Comparison of ENCODE assay signal across 22 cellular contexts in the genomic region with DNA sequence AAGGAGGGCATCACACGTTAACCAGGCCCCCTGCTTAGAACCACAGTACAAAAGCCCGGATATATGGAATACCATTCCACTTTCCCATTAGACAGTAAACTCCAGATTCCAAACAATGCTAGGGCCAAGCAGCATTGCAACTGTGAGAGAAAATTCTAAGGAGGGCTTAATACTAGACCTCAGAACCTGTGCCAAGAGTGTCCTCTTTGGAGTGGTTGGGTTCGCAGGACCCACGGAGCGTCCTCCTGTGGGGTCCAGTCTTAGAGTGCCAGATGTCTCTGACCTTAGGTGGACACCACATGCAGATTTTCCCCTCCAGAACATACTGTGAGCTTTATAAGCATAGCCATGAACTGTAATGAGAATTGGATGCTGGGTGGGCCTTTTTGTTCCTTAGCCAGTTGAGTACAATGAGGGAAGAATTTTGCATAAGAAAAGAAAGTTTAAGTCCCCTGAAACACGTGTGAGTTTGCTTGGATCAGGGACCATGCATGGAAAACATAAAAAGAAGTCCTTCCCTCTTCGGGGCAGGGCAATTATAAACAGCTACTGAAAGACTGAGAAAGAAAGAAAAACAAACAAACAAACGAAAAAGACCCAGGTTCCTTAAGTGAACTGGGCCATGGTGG.
DNase-seq lines count a peak whose midpoint lies in the region; FAIRE-seq and TF ChIP-seq lines count a peak whose summit lies in the region.
"Had no signal": no experiment of that assay in that cellular context is flagged by ENCODE, and none has a peak within 500 bp of the region (broad histone marks: within the 10 kb centered on the region; RNA-seq: fewer than 3 reads in every experiment).

No MANE protein-coding gene starts in this region.

- H2AFZ ChIP-seq in H1 (ENCODE audit: low read length) = no peak overlapping the region

- peak overlapping the region; percentile 40; the same call in 1 of the 2 replicates for H3K18ac ChIP-seq in H1 (ENCODE audit: extremely low read depth, low read length)

- peak overlapping the region; percentile 86 for H3K27ac Mint-ChIP-seq in Caco-2 (ENCODE audit: unreplicated experiment)
- no peak overlapping the region for H3K27ac Mint-ChIP-seq in activated CD4-positive, alpha-beta T cell treated with anti-CD3 and anti-CD28 coated beads, Interleukin-2, amount 10 ng/mL, durations not matched to agents 24 days and 14 days

- no peaks in the 10 kb centered on the region for H3K36me3 Mint-ChIP-seq in Caco-2 (ENCODE audit: insufficient read depth, unreplicated experiment)
- H3K36me3 Mint-ChIP-seq in activated CD4-positive, alpha-beta T cell treated with anti-CD3 and anti-CD28 coated beads, Interleukin-2, amount 10 ng/mL, durations not matched to agents 24 days and 14 days (ENCODE audit: low read depth) = no peaks in the 10 kb centered on the region

- H3K4me1 ChIP-seq in Caco-2 (peaks cover 8% of the 10 kb centered on the region; the same call in 1 of the 2 replicates), HUES48 (ENCODE audit: control insufficient read depth, insufficient read depth, low read length) (peaks cover 41% of the 10 kb centered on the region), H1 (replicated peaks in 1 of 4; ENCODE audit: control insufficient read depth in 3 of 4, insufficient read depth in 4 of 4, low read length in 3 of 4) (peaks cover 3 to 15% (median 6%) of the 10 kb centered on the region in 4 experiments; a peak in 5 of 7 replicates), iPS-20b (ENCODE audit: insufficient read depth, low read length) (peaks cover 37% of the 10 kb centered on the region)
- H3K4me1 ChIP-seq: BE2C had no signal

- H4K8ac ChIP-seq in H1 (ENCODE audit: extremely low read depth, insufficient read depth, low read length) = no peak overlapping the region

- peaks cover 10% of the 10 kb centered on the region for H3K4me1 Mint-ChIP-seq in Caco-2 (ENCODE audit: low read depth, unreplicated experiment)
- H3K4me1 Mint-ChIP-seq in activated CD4-positive, alpha-beta T cell treated with anti-CD3 and anti-CD28 coated beads, Interleukin-2, amount 10 ng/mL, durations not matched to agents 24 days and 14 days = no peaks in the 10 kb centered on the region

- H3K4me3 ChIP-seq in Caco-2 (ENCODE audit: low read depth, low read length) = no peak overlapping the region
- no peak overlapping the region for H3K4me3 ChIP-seq in HUES48 (ENCODE audit: low read depth, low read length)
- H3K4me3 ChIP-seq in H1 (ENCODE audit: extremely low read depth in 1 of 4, insufficient read depth in 2 of 4, low read depth in 3 of 4, low read length in 4 of 4) = peak overlapping the region in 1 of 4 experiments; percentile 11; a peak in 1 of 8 replicates
- 0 out of 2 replicates have a peak overlapping the region, but pooled peaks have one; percentile 23 for H3K4me3 ChIP-seq in iPS-20b (ENCODE audit: low read length)

- no peak for DNase-seq in Caco-2
- DNase-seq in H1 (ENCODE audit: low read depth in 1 of 2, low spot score in 2 of 2) = no peak
- DNase-seq in GM19240 (ENCODE audit: insufficient read length, low spot score) = no peak
- DNase-seq in activated CD4-positive, alpha-beta T cell treated with anti-CD3 and anti-CD28 coated beads, Interleukin-2, amount 10 ng/mL, durations not matched to agents 24 days and 14 days = no peak
- no peak for DNase-seq in activated T-cell treated with anti-CD3 and anti-CD28 coated beads for 4 hours
- DNase-seq in T-helper 1 cell = no peak
- DNase-seq: BE2C, EL, IMR-90, MV-4-11, NCI-H1417, NCI-H1694 treated with DMSO at 0.1 percent for 48 hours, NCI-H2081 treated with DMSO at 0.1 percent for 48 hours, NCI-H2171 treated with DMSO at 0.1 percent for 48 hours, NCI-H524 treated with DMSO at 0.1 percent for 48 hours, NCI-H82, PC-3, Right ventricle myocardium superior had no signal

- no peaks in the 10 kb centered on the region for H4K20me1 ChIP-seq in H1 (replicated peaks in 1 of 2; ENCODE audit: control insufficient read depth in 1 of 2, insufficient read depth in 2 of 2, low read length in 2 of 2)

- peak overlapping the region; percentile 9; the same call in 1 of the 2 replicates for H2BK20ac ChIP-seq in H1 (ENCODE audit: low read length)

- no peaks in the 10 kb centered on the region for H3K79me1 ChIP-seq in H1 (ENCODE audit: low read depth, low read length)

- H3K27me3 Mint-ChIP-seq in Caco-2 (ENCODE audit: insufficient read depth, unreplicated experiment) = no peaks in the 10 kb centered on the region
- H3K27me3 Mint-ChIP-seq in activated CD4-positive, alpha-beta T cell treated with anti-CD3 and anti-CD28 coated beads, Interleukin-2, amount 10 ng/mL, durations not matched to agents 24 days and 14 days = no peaks in the 10 kb centered on the region

- H3K56ac ChIP-seq in H1 (replicated peaks; ENCODE audit: insufficient read length, low read depth, low read length) = no peak overlapping the region

- H3K9me3 Mint-ChIP-seq in Caco-2 (ENCODE audit: unreplicated experiment) = peaks cover 9% of the 10 kb centered on the region
- H3K9me3 Mint-ChIP-seq in activated CD4-positive, alpha-beta T cell treated with anti-CD3 and anti-CD28 coated beads, Interleukin-2, amount 10 ng/mL, durations not matched to agents 24 days and 14 days = no peaks in the 10 kb centered on the region

- H3K27me3 ChIP-seq in Caco-2 (replicated peaks; ENCODE audit: control insufficient read depth, insufficient read depth, low read length) (no peaks in the 10 kb centered on the region), HUES48 (ENCODE audit: control insufficient read depth, insufficient read depth, low read length) (no peaks in the 10 kb centered on the region), H1 (replicated peaks in 1 of 4; ENCODE audit: control insufficient read depth in 3 of 4, extremely low read depth in 1 of 4, insufficient read depth in 3 of 4, low read length in 3 of 4) (no peaks in the 10 kb centered on the region), iPS-20b (ENCODE audit: insufficient read depth, low read length) (no peaks in the 10 kb centered on the region)
- H3K27me3 ChIP-seq: BE2C had no signal

- 54% methylated on average over 8 of the region's 8 CpGs; no CpG with 5 or more reads in 1 of the 2 experiments for whole genome bisulfite sequencing in H1 (ENCODE audit: extremely low coverage in 1 of 2, insufficient coverage in 1 of 2, insufficient read length in 1 of 2, insufficient replicate concordance in 2 of 2, low coverage in 1 of 2, low lambda C conversion rate in 2 of 2, missing lambda C conversion rate in 1 of 2), 2 experiments

- intact Hi-C loops in Caco-2 (cut with micrococcal nuclease; ENCODE audit: unreplicated experiment) = no loop called here
- intact Hi-C loops in activated CD4-positive, alpha-beta T cell treated with anti-CD3 and anti-CD28 coated beads, Interleukin-2, amount 10 ng/mL, durations not matched to agents 24 days and 14 days (cut with micrococcal nuclease) = no loop called here

- peak overlapping the region; percentile 42 for H4K91ac ChIP-seq in H1 (replicated peaks; ENCODE audit: insufficient read length, low read length)

- H3K79me2 ChIP-seq in H1 (ENCODE audit: control insufficient read depth in 1 of 2, insufficient read depth in 2 of 2, low read length in 2 of 2) = no peaks in the 10 kb centered on the region

- no peaks in the 10 kb centered on the region for H3K23me2 ChIP-seq in H1 (ENCODE audit: low read depth, low read length)

- no peak for TF ChIP-seq RAD21 in H1 (IDR thresholded peaks at IDR 0.05 in 1 of 2, conservative IDR thresholded peaks at IDR 0.05 in 1 of 2; ENCODE audit: low read depth in 2 of 2, low read length in 2 of 2)

- TF ChIP-seq CTCF in Caco-2 (IDR thresholded peaks at IDR 0.05; ENCODE audit: insufficient read depth in 1 of 2, low read depth in 1 of 2, low read length in 1 of 2, severe bottlenecking in 1 of 2, unreplicated experiment in 1 of 2) (no peak), H1 (IDR thresholded peaks at IDR 0.05; ENCODE audit: control extremely low read depth in 1 of 3, insufficient read depth in 1 of 3, low read depth in 1 of 3, low read length in 3 of 3) (no peak)

- TF ChIP-seq EP300 in H1 (IDR thresholded peaks at IDR 0.05; ENCODE audit: borderline replicate concordance in 1 of 2, low read depth in 2 of 2, low read length in 2 of 2) = no peak

- peak overlapping the region; percentile 84; the same call in 1 of the 2 replicates for H2BK5ac ChIP-seq in H1 (ENCODE audit: low read depth, low read length)

- H3K14ac ChIP-seq in H1 (ENCODE audit: insufficient read length) = no peak overlapping the region

- BruUV-seq in Caco-2 (replicated peaks; lab: Mats Ljungman, UMichigan) = no TSS peak

- H3K27ac ChIP-seq in HUES48 (ENCODE audit: low read depth, low read length) (peak overlapping the region; percentile 90), H1 (ENCODE audit: low read depth, low read length) (no peak overlapping the region), iPS-20b (ENCODE audit: low read length) (peak overlapping the region; percentile 42)
- H3K27ac ChIP-seq: KMS-11 had no signal

- no peak overlapping the region for H2BK15ac ChIP-seq in H1 (ENCODE audit: low read length)

- H3K9ac ChIP-seq in HUES48 (ENCODE audit: low read depth, low read length) (peak overlapping the region; percentile 2; the same call in 1 of the 2 replicates), H1 (replicated peaks in 1 of 4; ENCODE audit: extremely low read depth in 1 of 4, low read depth in 3 of 4, low read length in 3 of 4) (no peak overlapping the region), iPS-20b (ENCODE audit: low read depth, low read length) (peak overlapping the region; percentile 27; the same call in 1 of the 2 replicates)
- H3K9ac ChIP-seq: KMS-11 had no signal

- 0 out of 2 replicates have a peak overlapping the region, but pooled peaks have one; percentile 28 for H2BK12ac ChIP-seq in H1 (ENCODE audit: low read depth, low read length)

- H2AK5ac ChIP-seq in H1 (ENCODE audit: low read depth, low read length) = no peak overlapping the region

- peak overlapping the region; percentile 79 for H2BK120ac ChIP-seq in H1 (replicated peaks; ENCODE audit: low read depth, low read length)

- H3K4me2 ChIP-seq in H1 (ENCODE audit: insufficient read depth in 1 of 2, low read depth in 2 of 2, low read length in 2 of 2) = peak overlapping the region; percentile 2 to 39; a peak in 3 of 4 replicates
- H3K4me2 ChIP-seq: KMS-11 had no signal

- H3K23ac ChIP-seq in H1 (ENCODE audit: insufficient read length) = no peak overlapping the region

- no peak overlapping the region for H3K4me3 Mint-ChIP-seq in Caco-2 (ENCODE audit: unreplicated experiment)
- H3K4me3 Mint-ChIP-seq in activated CD4-positive, alpha-beta T cell treated with anti-CD3 and anti-CD28 coated beads, Interleukin-2, amount 10 ng/mL, durations not matched to agents 24 days and 14 days = no peak overlapping the region

- H3K36me3 ChIP-seq in Caco-2 (ENCODE audit: control insufficient read depth, insufficient read depth, low read length) (no peaks in the 10 kb centered on the region), HUES48 (ENCODE audit: control insufficient read depth, insufficient read depth, low read length) (no peaks in the 10 kb centered on the region), H1 (ENCODE audit: control insufficient read depth in 2 of 4, insufficient read depth in 4 of 4, low read length in 3 of 4) (peaks cover 0 to 3% (median 0%) of the 10 kb centered on the region in 4 experiments; a peak in 1 of 8 replicates), iPS-20b (ENCODE audit: insufficient read depth, low read depth, low read length) (no peaks in the 10 kb centered on the region)
- H3K36me3 ChIP-seq: BE2C had no signal

- no peak for TF ChIP-seq POLR2A in H1 (IDR thresholded peaks at IDR 0.05; ENCODE audit: control extremely low read depth in 1 of 2, low read depth in 2 of 2, low read length in 2 of 2)

- POLR2A ChIA-PET in Caco-2 (lab: Charles Lee) = no interaction called here
- POLR2A ChIA-PET in H1 (lab: Charles Lee; ENCODE audit: partially characterized antibody) = no interaction called here

- FAIRE-seq in H1 (lab: Jason Lieb, UNC) = peak; percentile 60
- FAIRE-seq: A204.1 had no signal

- CTCF ChIA-PET in Caco-2 (lab: Charles Lee) (no interaction called here), H1 (lab: Charles Lee; ENCODE audit: partially characterized antibody) (interaction anchor here (0.6 to 0.9 kb wide), 3 partner anchors 32 to 99 kb away, joined by 3 read pairs; no protein-coding TSS in a partner anchor)

- H3K4ac ChIP-seq in H1 (replicated peaks; ENCODE audit: insufficient read length, low read depth, low read length) = no peak overlapping the region

- no peak overlapping the region for H4K5ac ChIP-seq in H1 (ENCODE audit: insufficient read length, low read depth, low read length)

- H3K9me3 ChIP-seq in Caco-2 (no peaks in the 10 kb centered on the region), HUES48 (ENCODE audit: control insufficient read depth, insufficient read depth, low read length) (no peaks in the 10 kb centered on the region; the same call in 1 of the 2 replicates), H1 (ENCODE audit: insufficient read depth in 2 of 2, low read depth in 1 of 2, low read length in 1 of 2) (peaks cover 5 to 12% of the 10 kb centered on the region in 2 experiments; a peak in 3 of 4 replicates), iPS-20b (ENCODE audit: insufficient read depth, low read depth, low read length) (peaks cover 9% of the 10 kb centered on the region; the same call in 1 of the 2 replicates)
- H3K9me3 ChIP-seq: BE2C had no signal

Comparison
In these comparisons a context has a peak if more than half of its experiments do, and no peak if none do; other contexts are left out.
1. H3K9ac ChIP-seq: peak in HUES48 (single experiment) and iPS-20b (single experiment); none in H1 (0 of 4).